In genomic region chr11:45104006-45104789, GRCh38 we compare ENCODE assay signal across 13 cellular contexts.
"Had no signal": no experiment of that assay in that cellular context is flagged by ENCODE, and none has a peak within 500 bp of the region (broad histone marks: within the 10 kb centered on the region; RNA-seq: fewer than 3 reads in every experiment).

No MANE protein-coding gene starts in this region.

- DNase-seq: activated CD4-positive, alpha-beta T cell treated with anti-CD3 and anti-CD28 coated beads, Interleukin-2, amount 10 ng/mL, durations not matched to agents 7 days and 5 days; dorsolateral prefrontal cortex; esophagus squamous epithelium; foreskin fibroblast; glutamatergic neuron; spleen; stimulated activated CD4-positive, alpha-beta T cell treated with anti-CD3 and anti-CD28 coated beads, Interleukin-2, amount 100 ng/mL, for 24 hours; stimulated activated naive CD8-positive, alpha-beta T cell treated with anti-CD3 and anti-CD28 coated beads, Interleukin-15, Interleukin-2, amounts not matched to agents 100 U/mL and 50 U/mL, for 24 hours; upper lobe of right lung had no signal

- H3K4me1 ChIP-seq: prostate gland had no signal

- H3K27ac ChIP-seq: esophagus squamous epithelium, prostate gland, upper lobe of right lung had no signal

- H3K36me3 ChIP-seq: esophagus squamous epithelium, prostate gland, spleen, upper lobe of right lung had no signal

- H3K4me3 ChIP-seq: dorsolateral prefrontal cortex, esophagus squamous epithelium, prostate gland, spleen, upper lobe of right lung had no signal

- ATAC-seq: left lobe of liver; natural killer cell treated with Interleukin-12 subunit alpha and Interleukin-12 subunit beta and Interleukin-15 and Interleukin-18, amount 100 ng/mL, for 72 hours; stimulated activated naive CD8-positive, alpha-beta T cell treated with anti-CD3 and anti-CD28 coated beads, Interleukin-15, Interleukin-2, amounts not matched to agents 100 U/mL and 50 U/mL, for 24 hours; upper lobe of right lung; WTC11 had no signal

- H3K9me3 ChIP-seq: esophagus squamous epithelium, prostate gland, spleen, upper lobe of right lung had no signal
